10 cellular contexts compared by ENCODE assay signal in genomic region chr20:57693002-57693582, GRCh38. TPM values are rescaled to one million over a fixed set of nuclear protein-coding genes. Genes with fewer than 3 reads are reported as not detected.
DNase-seq lines count a peak whose midpoint lies in the region; ATAC-seq and TF ChIP-seq lines count a peak whose summit lies in the region.
"Had no signal": no experiment of that assay in that cellular context is flagged by ENCODE, and none has a peak within 500 bp of the region (broad histone marks: within the 10 kb centered on the region; RNA-seq: fewer than 3 reads in every experiment).

No MANE protein-coding gene starts in this region.

- peak; percentile 94 for DNase-seq in Calu3
- peak; percentile 94 for DNase-seq in M059J (ENCODE audit: low read depth)
- DNase-seq in caudate nucleus (lab: John Stamatoyannopoulos, UW), result peak in 1 of 61 donors; percentile 21
- no peak for DNase-seq in activated CD8-positive, alpha-beta memory T cell treated with anti-CD3 and anti-CD28 coated beads for 24 hours
- DNase-seq in inferior parietal cortex (ENCODE audit: extremely low spot score), result no peak
- DNase-seq: NCI-H1436 had no signal

- peak; percentile 68 for TF ChIP-seq CTCF in Calu3 (IDR thresholded peaks at IDR 0.05; ENCODE audit: unreplicated experiment)
- TF ChIP-seq CTCF in nephron (IDR thresholded peaks at IDR 0.05; ENCODE audit: unreplicated experiment in 3 of 3), result no peak

- H3K27ac Mint-ChIP-seq in Calu3 (ENCODE audit: unreplicated experiment) (peak overlapping the region; percentile 97), nephron (peak overlapping the region in 2 of 3 experiments; percentile 59 to 69)

- H3K4me1 Mint-ChIP-seq in Calu3 (ENCODE audit: low read depth, unreplicated experiment), result peaks cover 91% of the 10 kb centered on the region
- peaks cover 87% of the 10 kb centered on the region for H3K4me1 Mint-ChIP-seq in nephron

- no peaks in the 10 kb centered on the region for H3K9me3 Mint-ChIP-seq in Calu3 (ENCODE audit: low read depth, unreplicated experiment)
- H3K9me3 Mint-ChIP-seq in nephron, result no peaks in the 10 kb centered on the region

- CTCF ChIA-PET in Calu3 (lab: Charles Lee), result interaction anchor here (0.6 to 3.4 kb wide), 14 partner anchors 9 to 394 kb away, joined by 3 to 17 read pairs (median 6); partner anchors contain the start of genes PMEPA1 and ZBP1

- intact Hi-C loops in Calu3 (cut with micrococcal nuclease; ENCODE audit: unreplicated experiment), result loop anchor here (2.0 kb wide), 1 partner anchor 394 kb away; no protein-coding TSS in a partner anchor

- H3K36me3 Mint-ChIP-seq in Calu3 (ENCODE audit: insufficient read depth, unreplicated experiment), result peaks cover 100% of the 10 kb centered on the region
- H3K36me3 Mint-ChIP-seq in nephron (ENCODE audit: low read depth), result no peaks in the 10 kb centered on the region

- ATAC-seq in GM18520 (IDR thresholded peaks at IDR 0.05; ENCODE audit: unreplicated experiment) (no peak), HG02610 (IDR thresholded peaks at IDR 0.05; ENCODE audit: unreplicated experiment) (no peak)
- ATAC-seq: SK-N-SH treated with all-trans-retinoic acid at 6 μM for 48 hours had no signal

- BruUV-seq in Calu3 (replicated peaks; lab: Mats Ljungman, UMichigan), result no TSS peak

- H3K27me3 Mint-ChIP-seq in Calu3 (ENCODE audit: unreplicated experiment) (no peaks in the 10 kb centered on the region), nephron (ENCODE audit: low read depth) (peaks cover 7% of the 10 kb centered on the region)

- H3K4me3 Mint-ChIP-seq in Calu3 (ENCODE audit: low read depth, unreplicated experiment) (peak overlapping the region; percentile 88), nephron (no peak overlapping the region)

- H3K27ac ChIP-seq in caudate nucleus (ENCODE audit: low read depth, low read length), result peak overlapping the region; percentile 79

RNA-seq across cellular contexts. Expression of gene PMEPA1, which starts 16.7 kb away (rescaled TPM):
- total RNA-seq in Calu3 (2022), result 732 and 1,302 TPM in 2 replicates
- total RNA-seq in M059J (2014; rRNA removed; shearing (Covaris generic)), result 7.5 and 14.6 TPM in 2 replicates

Comparison
In these comparisons a context has a peak if more than half of its experiments do, and no peak if none do; other contexts are left out.
1. DNase-seq: peak in Calu3 (single experiment) and M059J (single experiment); none in activated CD8-positive, alpha-beta memory T cell treated with anti-CD3 and anti-CD28 coated beads for 24 hours (single experiment) and inferior parietal cortex (single experiment).
2. RNA of gene PMEPA1, which starts 16.7 kb away (total RNA-seq): 732 to 1,302 TPM in Calu3; 7.5 to 14.6 TPM in M059J; every median in the first group is over 10 times any median in the second.